Comparison of ENCODE assay signal across 12 cellular contexts in the genomic region with DNA sequence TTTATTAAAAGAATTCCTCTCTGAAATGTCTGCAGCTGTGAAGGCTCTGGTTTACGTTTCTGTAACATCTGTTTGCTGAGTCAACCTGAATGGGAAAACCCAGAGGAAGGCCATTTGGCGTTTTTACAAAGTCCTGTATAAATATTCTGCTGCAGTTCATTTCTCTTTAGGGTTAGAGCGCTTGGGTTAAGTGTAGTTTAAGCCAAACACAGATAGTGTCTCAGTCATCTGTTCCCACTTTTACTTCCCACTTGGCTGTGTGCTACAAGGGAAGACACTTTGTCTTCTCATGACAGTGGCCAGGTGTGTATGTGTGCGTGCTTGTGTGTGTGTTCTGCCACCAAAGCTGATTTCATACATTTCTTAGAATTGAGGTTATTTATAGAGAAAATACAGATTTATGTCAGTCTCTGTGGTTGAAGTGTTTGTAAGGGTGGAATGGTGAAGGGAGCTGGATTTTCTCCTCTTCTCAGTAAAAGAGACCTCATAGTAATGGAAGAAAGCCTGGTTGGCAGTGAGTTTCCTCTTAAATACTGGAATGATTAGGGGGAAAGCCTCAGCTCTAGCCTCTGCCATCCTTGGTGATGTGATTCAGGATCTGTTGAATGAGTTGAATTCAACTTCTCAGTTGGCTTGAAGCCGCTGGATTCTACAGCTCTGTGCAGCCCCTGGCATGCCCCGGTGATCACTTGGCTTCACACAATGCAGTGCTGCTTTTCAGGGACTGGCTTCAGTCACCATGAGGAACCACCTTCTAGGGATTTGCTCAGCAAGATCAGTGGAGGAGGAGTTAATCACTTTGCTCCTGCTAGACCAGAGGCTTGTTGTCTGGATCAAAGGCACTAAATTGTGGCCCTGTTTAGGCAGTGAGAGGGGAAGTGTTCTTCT. TPM values are rescaled to one million over a fixed set of nuclear protein-coding genes. Genes with fewer than 3 reads are reported as not detected.
A peak's percentile ranks its signal among the peaks of the same experiment; 100 is the strongest.
DNase-seq lines count a peak whose midpoint lies in the region; ATAC-seq and TF ChIP-seq lines count a peak whose summit lies in the region.
"Had no signal": no experiment of that assay in that cellular context is flagged by ENCODE, and none has a peak within 500 bp of the region (broad histone marks: within the 10 kb centered on the region; RNA-seq: fewer than 3 reads in every experiment).

No MANE protein-coding gene starts in this region.

- no peaks in the 10 kb centered on the region for H3K27me3 ChIP-seq in skeletal muscle tissue (ENCODE audit: control insufficient read depth in 3 of 3, insufficient read depth in 3 of 3, low read length in 3 of 3)
- H3K27me3 ChIP-seq: tibial nerve had no signal

- H3K4me3 Mint-ChIP-seq in activated CD4-positive, alpha-beta T cell treated with anti-CD3 and anti-CD28 coated beads for 36 hours = no peak overlapping the region
- no peak overlapping the region for H3K4me3 Mint-ChIP-seq in activated CD8-positive, alpha-beta T cell treated with anti-CD3 and anti-CD28 coated beads, Interleukin-2, amount 10 ng/mL, durations not matched to agents 7 days and 5 days

- H3K36me3 Mint-ChIP-seq in activated CD4-positive, alpha-beta T cell treated with anti-CD3 and anti-CD28 coated beads for 36 hours (ENCODE audit: low read depth) = peaks cover 79% of the 10 kb centered on the region
- peaks cover 83% of the 10 kb centered on the region for H3K36me3 Mint-ChIP-seq in activated CD8-positive, alpha-beta T cell treated with anti-CD3 and anti-CD28 coated beads, Interleukin-2, amount 10 ng/mL, durations not matched to agents 7 days and 5 days (ENCODE audit: low read depth)

- TF ChIP-seq CTCF in fibroblast of pulmonary artery (IDR thresholded peaks at IDR 0.05; ENCODE audit: low read length, missing control alignments) = no peak

- ATAC-seq in activated CD4-positive, alpha-beta T cell treated with anti-CD3 and anti-CD28 coated beads for 36 hours = no peak
- ATAC-seq in activated CD8-positive, alpha-beta T cell treated with anti-CD3 and anti-CD28 coated beads, Interleukin-2, amount 10 ng/mL, durations not matched to agents 7 days and 5 days = no peak
- ATAC-seq: lower lobe of right lung had no signal

- H3K27ac ChIP-seq in skeletal muscle tissue (ENCODE audit: low read depth, low read length) = peak overlapping the region; percentile 2
- H3K27ac ChIP-seq: lower lobe of right lung, tibial nerve had no signal

- intact Hi-C loops in activated CD4-positive, alpha-beta T cell treated with anti-CD3 and anti-CD28 coated beads for 36 hours (cut with DNase I, micrococcal nuclease) = loop anchor here (5.0 kb wide), 3 partner anchors 33 to 408 kb away; no protein-coding TSS in a partner anchor

- H3K9me3 Mint-ChIP-seq in activated CD4-positive, alpha-beta T cell treated with anti-CD3 and anti-CD28 coated beads for 36 hours (ENCODE audit: low read depth) = no peaks in the 10 kb centered on the region
- no peaks in the 10 kb centered on the region for H3K9me3 Mint-ChIP-seq in activated CD8-positive, alpha-beta T cell treated with anti-CD3 and anti-CD28 coated beads, Interleukin-2, amount 10 ng/mL, durations not matched to agents 7 days and 5 days (ENCODE audit: insufficient read depth)

- H3K4me3 ChIP-seq in fibroblast of pulmonary artery (replicated peaks; ENCODE audit: low read depth, low read length) (no peak overlapping the region), skeletal muscle tissue (ENCODE audit: low read length in 3 of 3) (no peak overlapping the region)
- H3K4me3 ChIP-seq: lower lobe of right lung, tibial nerve had no signal

- CTCF ChIA-PET in activated CD4-positive, alpha-beta T cell treated with anti-CD3 and anti-CD28 coated beads for 36 hours (lab: Charles Lee) = interaction anchor here (1.1 to 1.2 kb wide), 2 partner anchors 9 to 23 kb away, joined by 3 read pairs; no protein-coding TSS in a partner anchor
- CTCF ChIA-PET in activated CD8-positive, alpha-beta T cell treated with anti-CD3 and anti-CD28 coated beads, Interleukin-2, amount 10 ng/mL, durations not matched to agents 7 days and 5 days (lab: Charles Lee) = no interaction called here

- peaks cover 53 to 65% (median 61%) of the 10 kb centered on the region in 3 donors for H3K36me3 ChIP-seq in skeletal muscle tissue (ENCODE audit: control insufficient read depth in 3 of 3, insufficient read depth in 3 of 3, low read length in 3 of 3)

- DNase-seq in activated CD4-positive, alpha-beta T cell treated with anti-CD3 and anti-CD28 coated beads for 36 hours = peak; percentile 18
- DNase-seq in activated CD4-positive, alpha-beta T cell treated with anti-CD3 and anti-CD28 coated beads for 1 hour = no peak
- no peak for DNase-seq in activated CD8-positive, alpha-beta T cell treated with anti-CD3 and anti-CD28 coated beads, Interleukin-2, amount 10 ng/mL, durations not matched to agents 7 days and 5 days
- DNase-seq in fibroblast of pulmonary artery (ENCODE audit: low read depth) = peak; percentile 63
- DNase-seq in HT-29 (ENCODE audit: low spot score) = no peak
- DNase-seq in activated effector memory CD4-positive, alpha-beta T cell treated with Interleukin-2 at 50 U/mL for 16 hours = no peak
- DNase-seq in stimulated activated CD4-positive, alpha-beta T cell treated with anti-CD3 and anti-CD28 coated beads, Interleukin-2, amount 100 ng/mL, for 48 hours = no peak
- DNase-seq: activated T-cell treated with anti-CD3 and anti-CD28 coated beads, Interleukin-2, amount 50 U/mL, for 48 hours; lower lobe of right lung; NCI-H526 had no signal

- peaks cover 9 to 23% (median 15%) of the 10 kb centered on the region in 3 donors for H3K4me1 ChIP-seq in skeletal muscle tissue (ENCODE audit: control insufficient read depth in 3 of 3, insufficient read depth in 3 of 3, low read length in 3 of 3)

- H3K9ac ChIP-seq in skeletal muscle tissue (ENCODE audit: low read depth in 1 of 3, low read length in 3 of 3) = peak overlapping the region in 1 of 3 donors; percentile 18

- no peaks in the 10 kb centered on the region for H3K9me3 ChIP-seq in skeletal muscle tissue (ENCODE audit: control insufficient read depth in 3 of 3, low read length in 3 of 3)
- H3K9me3 ChIP-seq: lower lobe of right lung, tibial nerve had no signal

- H3K4me1 Mint-ChIP-seq in activated CD4-positive, alpha-beta T cell treated with anti-CD3 and anti-CD28 coated beads for 36 hours = peaks cover 46% of the 10 kb centered on the region
- H3K4me1 Mint-ChIP-seq in activated CD8-positive, alpha-beta T cell treated with anti-CD3 and anti-CD28 coated beads, Interleukin-2, amount 10 ng/mL, durations not matched to agents 7 days and 5 days (ENCODE audit: low read depth) = peaks cover 65% of the 10 kb centered on the region

- H3K27ac Mint-ChIP-seq in activated CD4-positive, alpha-beta T cell treated with anti-CD3 and anti-CD28 coated beads for 36 hours = peak overlapping the region; percentile 69
- peak overlapping the region; percentile 60 for H3K27ac Mint-ChIP-seq in activated CD8-positive, alpha-beta T cell treated with anti-CD3 and anti-CD28 coated beads, Interleukin-2, amount 10 ng/mL, durations not matched to agents 7 days and 5 days

- POLR2A ChIA-PET in activated CD4-positive, alpha-beta T cell treated with anti-CD3 and anti-CD28 coated beads for 36 hours (lab: Charles Lee) = no interaction called here
- POLR2A ChIA-PET in activated CD8-positive, alpha-beta T cell treated with anti-CD3 and anti-CD28 coated beads, Interleukin-2, amount 10 ng/mL, durations not matched to agents 7 days and 5 days (lab: Charles Lee) = interaction anchor here (1.6 kb wide), 1 partner anchor 48 kb away, joined by 5 read pairs; no protein-coding TSS in a partner anchor

- no peaks in the 10 kb centered on the region for H3K27me3 Mint-ChIP-seq in activated CD4-positive, alpha-beta T cell treated with anti-CD3 and anti-CD28 coated beads for 36 hours
- no peaks in the 10 kb centered on the region for H3K27me3 Mint-ChIP-seq in activated CD8-positive, alpha-beta T cell treated with anti-CD3 and anti-CD28 coated beads, Interleukin-2, amount 10 ng/mL, durations not matched to agents 7 days and 5 days (ENCODE audit: low read depth)

RNA-seq across cellular contexts. Expression of gene JADE1, which starts 50.6 kb away (rescaled TPM):
- total RNA-seq in activated CD4-positive, alpha-beta T cell treated with anti-CD3 and anti-CD28 coated beads for 36 hours = 10 to 100 TPM; 25.5 to 28.4 TPM
- 10 to 100 TPM; 33.5 to 36.0 TPM for total RNA-seq in activated CD8-positive, alpha-beta T cell treated with anti-CD3 and anti-CD28 coated beads, Interleukin-2, amount 10 ng/mL, durations not matched to agents 7 days and 5 days
- total RNA-seq in skeletal muscle tissue = 23.0 TPM
- 14.1 and 18.3 TPM in 2 replicates for total RNA-seq in HT-29 (2014; rRNA removed; shearing (Covaris generic))

Comparison
In these comparisons a context has a peak if more than half of its experiments do, and no peak if none do; other contexts are left out.
1. DNase-seq: peak in activated CD4-positive, alpha-beta T cell treated with anti-CD3 and anti-CD28 coated beads for 36 hours (single experiment) and fibroblast of pulmonary artery (single experiment); none in activated CD4-positive, alpha-beta T cell treated with anti-CD3 and anti-CD28 coated beads for 1 hour (single experiment), activated CD8-positive, alpha-beta T cell treated with anti-CD3 and anti-CD28 coated beads, Interleukin-2, amount 10 ng/mL, durations not matched to agents 7 days and 5 days (single experiment), HT-29 (single experiment), activated effector memory CD4-positive, alpha-beta T cell treated with Interleukin-2 at 50 U/mL for 16 hours (single experiment) and stimulated activated CD4-positive, alpha-beta T cell treated with anti-CD3 and anti-CD28 coated beads, Interleukin-2, amount 100 ng/mL, for 48 hours (0 of 2).